ENCODE assay signal across 8 cellular contexts in genomic region chr4:94207469-94208224, GRCh38. TPM values are rescaled to one million over a fixed set of nuclear protein-coding genes. Genes with fewer than 3 reads are reported as not detected.
DNase-seq lines count a peak whose midpoint lies in the region; ATAC-seq and TF ChIP-seq lines count a peak whose summit lies in the region.

SMARCAD1 (plus strand) TSS chr4:94207865; CDS start chr4:94208395, 530 bp downstream.

- DNase-seq in GM13977 (ENCODE audit: low spot score) (peak; percentile 83), NCI-H1694 (lab: John Stamatoyannopoulos, UW) (peak; percentile 89), amniotic stem cell (lab: John Stamatoyannopoulos, UW) (peak; percentile 89), left ventricle myocardium superior (peak; percentile 90), prostate gland (ENCODE audit: low spot score) (peak; percentile 82)

- no peaks in the 10 kb centered on the region for H3K9me3 Mint-ChIP-seq in T-helper 1 cell treated with Interleukin-12 subunit alpha and Interleukin-12 subunit beta and Interleukin-4 antibody, amounts not matched to agents 30 μg/mL and 1 μg/mL, for 36 hours

- H3K36me3 Mint-ChIP-seq in T-helper 1 cell treated with Interleukin-12 subunit alpha and Interleukin-12 subunit beta and Interleukin-4 antibody, amounts not matched to agents 30 μg/mL and 1 μg/mL, for 36 hours (ENCODE audit: low read depth), result peaks cover 18% of the 10 kb centered on the region

- peaks cover 26% of the 10 kb centered on the region for H3K4me1 Mint-ChIP-seq in T-helper 1 cell treated with Interleukin-12 subunit alpha and Interleukin-12 subunit beta and Interleukin-4 antibody, amounts not matched to agents 30 μg/mL and 1 μg/mL, for 36 hours (ENCODE audit: low read depth)

- H3K36me3 ChIP-seq in prostate gland, result no peaks in the 10 kb centered on the region
- no peaks in the 10 kb centered on the region for H3K36me3 ChIP-seq in urinary bladder (ENCODE audit: insufficient read depth)

- peak within 1 kb of the TSS; percentile 98 for H3K4me3 Mint-ChIP-seq in T-helper 1 cell treated with Interleukin-12 subunit alpha and Interleukin-12 subunit beta and Interleukin-4 antibody, amounts not matched to agents 30 μg/mL and 1 μg/mL, for 36 hours

- H3K4me1 ChIP-seq in prostate gland (replicated peaks) (peaks cover 6% of the 10 kb centered on the region), urinary bladder (ENCODE audit: insufficient read depth) (no peaks in the 10 kb centered on the region)

- H3K4me3 ChIP-seq in prostate gland (peak within 1 kb of the TSS; percentile 62 to 82), urinary bladder (ENCODE audit: low read depth, low read length) (peak within 1 kb of the TSS; percentile 86)

- no peak for TF ChIP-seq POLR2A in prostate gland (IDR thresholded peaks at IDR 0.05)

- no peak for TF ChIP-seq CTCF in GM13977 (IDR thresholded peaks at IDR 0.05; ENCODE audit: extremely low read depth, insufficient read depth, missing control alignments)
- peak in 1 of 4 experiments; percentile 11 for TF ChIP-seq CTCF in prostate gland (IDR thresholded peaks at IDR 0.05)

- H3K27ac ChIP-seq in prostate gland (peak within 1 kb of the TSS; percentile 85 to 88), urinary bladder (ENCODE audit: low read depth) (peak within 1 kb of the TSS; percentile 94)

- peak within 1 kb of the TSS; percentile 100 for H3K27ac Mint-ChIP-seq in T-helper 1 cell treated with Interleukin-12 subunit alpha and Interleukin-12 subunit beta and Interleukin-4 antibody, amounts not matched to agents 30 μg/mL and 1 μg/mL, for 36 hours

- no peaks in the 10 kb centered on the region for H3K9me3 ChIP-seq in prostate gland

- H3K27me3 Mint-ChIP-seq in T-helper 1 cell treated with Interleukin-12 subunit alpha and Interleukin-12 subunit beta and Interleukin-4 antibody, amounts not matched to agents 30 μg/mL and 1 μg/mL, for 36 hours (ENCODE audit: low read depth), result no peaks in the 10 kb centered on the region

- under 1% methylated on average over 57 of the region's 57 CpGs for WGBS in prostate gland
- under 1% methylated on average over 57 of the region's 57 CpGs for WGBS in urinary bladder

- peak; percentile 92 for ATAC-seq in HG02884 (IDR thresholded peaks at IDR 0.05; ENCODE audit: unreplicated experiment)
- ATAC-seq in left ventricle myocardium superior, result peak; percentile 96

- no peaks in the 10 kb centered on the region for H3K27me3 ChIP-seq in prostate gland (replicated peaks; ENCODE audit: insufficient read depth)

- intact Hi-C loops in left ventricle myocardium superior (cut with micrococcal nuclease) (no loop called here), prostate gland (cut with DNase I) (no loop called here)

- in situ Hi-C loops in GM13977 (cut with MboI; ENCODE audit: low pct_unique_long_range_greater_than_20kb, low sequenced_read_pairs, unreplicated experiment), result no loop called here

RNA-seq across cellular contexts. Expression of gene SMARCAD1, which starts in this region (rescaled TPM):
- 10.9 TPM for total RNA-seq in left ventricle myocardium superior
- 10 to 100 TPM; 22.4 to 22.9 TPM for total RNA-seq in prostate gland
- total RNA-seq in urinary bladder, result 102 TPM
- polyA plus RNA-seq in urinary bladder, result 12.1 TPM

Comparison
In these comparisons a context has a peak if more than half of its experiments do, and no peak if none do; other contexts are left out.
1. Peak in every context shown above with its lines: DNase-seq, ATAC-seq, H3K4me3 ChIP-seq and H3K27ac ChIP-seq.